Comparison of ENCODE assay signal across 8 cellular contexts in the genomic region with DNA sequence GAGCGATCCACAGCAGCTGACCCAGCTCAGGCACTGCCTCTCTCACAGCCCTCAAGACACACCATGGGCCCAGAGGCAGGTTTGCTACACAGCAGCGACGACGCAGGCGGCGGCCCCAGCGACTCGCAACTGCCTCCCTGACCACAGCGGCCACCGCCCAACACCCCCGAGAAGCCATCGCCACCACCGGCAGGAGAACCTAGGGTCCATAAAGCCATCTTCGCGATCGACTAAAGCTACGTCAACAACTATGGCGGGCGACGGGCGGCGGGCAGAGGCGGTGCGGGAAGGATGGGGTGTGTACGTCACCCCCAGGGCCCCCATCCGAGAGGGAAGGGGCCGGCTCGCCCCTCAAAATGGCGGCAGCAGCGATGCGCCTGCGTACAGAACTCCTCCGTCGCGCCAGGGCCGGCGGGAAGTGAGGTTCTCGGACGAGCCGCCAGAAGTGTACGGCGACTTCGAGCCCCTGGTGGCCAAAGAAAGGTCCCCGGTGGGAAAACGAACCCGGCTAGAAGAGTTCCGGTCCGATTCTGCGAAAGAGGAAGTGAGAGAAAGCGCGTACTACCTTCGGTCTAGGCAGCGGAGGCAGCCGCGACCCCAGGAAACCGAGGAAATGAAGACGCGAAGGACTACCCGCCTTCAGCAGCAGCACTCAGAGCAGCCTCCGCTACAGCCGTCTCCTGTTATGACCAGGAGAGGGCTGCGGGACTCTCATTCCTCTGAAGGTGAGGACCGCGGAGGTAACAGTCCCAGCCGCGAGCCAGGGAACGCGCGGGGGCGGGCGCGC. TPM values are rescaled to one million over a fixed set of nuclear protein-coding genes. Genes with fewer than 3 reads are reported as not detected.
DNase-seq lines count a peak whose midpoint lies in the region; ATAC-seq and TF ChIP-seq lines count a peak whose summit lies in the region.

TOR1AIP1 (plus strand) TSS at position 33 of the 787 bp plus-strand sequence; CDS start at position 251, 218 bp downstream.

- H3K4me1 ChIP-seq in mucosa of descending colon (ENCODE audit: low read depth) = peaks cover 20% of the 10 kb centered on the region

- TF ChIP-seq RAD21 in Ishikawa (IDR thresholded peaks at IDR 0.05; ENCODE audit: low read depth) = no peak

- H3K36me3 ChIP-seq in mucosa of descending colon (ENCODE audit: low read depth) = peaks cover 5% of the 10 kb centered on the region

- peak; percentile 52 for TF ChIP-seq CTCF in epithelial cell of esophagus (IDR thresholded peaks at IDR 0.05; ENCODE audit: insufficient read depth, low read depth, low read length, missing control alignments)
- TF ChIP-seq CTCF in mucosa of descending colon (IDR thresholded peaks at IDR 0.05) = peak; percentile 36

- DNase-seq in DMS53 (lab: John Stamatoyannopoulos, UW) = peak; percentile 99
- DNase-seq in OCI-M2 (lab: John Stamatoyannopoulos, UW; ENCODE audit: unreplicated experiment) = peak; percentile 72
- DNase-seq in activated T-cell treated with anti-CD3 and anti-CD28 coated beads for 4 hours = peak; percentile 91
- DNase-seq in epithelial cell of esophagus (ENCODE audit: low read depth) = peak; percentile 98
- peak; percentile 94 to 98 (median 98) for DNase-seq in mucosa of descending colon
- DNase-seq in stimulated activated CD8-positive, alpha-beta memory T cell treated with anti-CD3 and anti-CD28 coated beads, Interleukin-4, amount 100 ng/mL, for 24 hours (ENCODE audit: low read depth) = peak; percentile 94

- no peak; the same call in 1 of the 2 replicates for TF ChIP-seq EP300 in Ishikawa (IDR thresholded peaks at IDR 0.05; ENCODE audit: borderline replicate concordance)

- H3K4me3 ChIP-seq in epithelial cell of esophagus (ENCODE audit: low read length) = peak within 1 kb of the TSS; percentile 81
- peak within 1 kb of the TSS; percentile 78 for H3K4me3 ChIP-seq in mucosa of descending colon

- ATAC-seq in GM21576 (IDR thresholded peaks at IDR 0.05; ENCODE audit: unreplicated experiment) = peak; percentile 71
- ATAC-seq in mucosa of descending colon = peak; percentile 91

- no peaks in the 10 kb centered on the region for H3K9me3 ChIP-seq in mucosa of descending colon

- intact Hi-C loops in mucosa of descending colon (cut with DNase I, micrococcal nuclease) = no loop called here

TF ChIP-seq in Ishikawa, 13 proteins besides CTCF, POLR2A, EP300 and RAD21:
- TF ChIP-seq, protein P1, sequence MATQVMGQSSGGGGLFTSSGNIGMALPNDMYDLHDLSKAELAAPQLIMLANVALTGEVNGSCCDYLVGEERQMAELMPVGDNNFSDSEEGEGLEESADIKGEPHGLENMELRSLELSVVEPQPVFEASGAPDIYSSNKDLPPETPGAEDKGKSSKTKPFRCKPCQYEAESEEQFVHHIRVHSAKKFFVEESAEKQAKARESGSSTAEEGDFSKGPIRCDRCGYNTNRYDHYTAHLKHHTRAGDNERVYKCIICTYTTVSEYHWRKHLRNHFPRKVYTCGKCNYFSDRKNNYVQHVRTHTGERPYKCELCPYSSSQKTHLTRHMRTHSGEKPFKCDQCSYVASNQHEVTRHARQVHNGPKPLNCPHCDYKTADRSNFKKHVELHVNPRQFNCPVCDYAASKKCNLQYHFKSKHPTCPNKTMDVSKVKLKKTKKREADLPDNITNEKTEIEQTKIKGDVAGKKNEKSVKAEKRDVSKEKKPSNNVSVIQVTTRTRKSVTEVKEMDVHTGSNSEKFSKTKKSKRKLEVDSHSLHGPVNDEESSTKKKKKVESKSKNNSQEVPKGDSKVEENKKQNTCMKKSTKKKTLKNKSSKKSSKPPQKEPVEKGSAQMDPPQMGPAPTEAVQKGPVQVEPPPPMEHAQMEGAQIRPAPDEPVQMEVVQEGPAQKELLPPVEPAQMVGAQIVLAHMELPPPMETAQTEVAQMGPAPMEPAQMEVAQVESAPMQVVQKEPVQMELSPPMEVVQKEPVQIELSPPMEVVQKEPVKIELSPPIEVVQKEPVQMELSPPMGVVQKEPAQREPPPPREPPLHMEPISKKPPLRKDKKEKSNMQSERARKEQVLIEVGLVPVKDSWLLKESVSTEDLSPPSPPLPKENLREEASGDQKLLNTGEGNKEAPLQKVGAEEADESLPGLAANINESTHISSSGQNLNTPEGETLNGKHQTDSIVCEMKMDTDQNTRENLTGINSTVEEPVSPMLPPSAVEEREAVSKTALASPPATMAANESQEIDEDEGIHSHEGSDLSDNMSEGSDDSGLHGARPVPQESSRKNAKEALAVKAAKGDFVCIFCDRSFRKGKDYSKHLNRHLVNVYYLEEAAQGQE (IDR thresholded peaks at IDR 0.05; ENCODE audit: low read depth) = no peak; the same call in 1 of the 2 replicates
- peak; percentile 97 for TF ChIP-seq YY1 (IDR thresholded peaks at IDR 0.05; ENCODE audit: low read depth)
- peak; percentile 68; the same call in 1 of the 2 replicates for TF ChIP-seq CREB1 (IDR thresholded peaks at IDR 0.05; ENCODE audit: low read depth)
- peak; percentile 73 for TF ChIP-seq MAX (IDR thresholded peaks at IDR 0.05)
- peak; percentile 57 for TF ChIP-seq ZBTB7A (IDR thresholded peaks at IDR 0.05; ENCODE audit: low read depth)
- TF ChIP-seq NFIC (IDR thresholded peaks at IDR 0.05) = peak; percentile 62
- no peak for TF ChIP-seq FOXM1 (IDR thresholded peaks at IDR 0.05; ENCODE audit: borderline replicate concordance, low read depth)
- peak; percentile 84; the same call in 1 of the 2 replicates for TF ChIP-seq TCF12 (IDR thresholded peaks at IDR 0.05; ENCODE audit: low read depth)
- TF ChIP-seq TAF1 (IDR thresholded peaks at IDR 0.05; ENCODE audit: low read depth) = peak; percentile 98
- peak; percentile 12 for TF ChIP-seq TEAD4 (IDR thresholded peaks at IDR 0.05)
- TF ChIP-seq CEBPB (IDR thresholded peaks at IDR 0.05) = no peak
- TF ChIP-seq, protein P2, sequence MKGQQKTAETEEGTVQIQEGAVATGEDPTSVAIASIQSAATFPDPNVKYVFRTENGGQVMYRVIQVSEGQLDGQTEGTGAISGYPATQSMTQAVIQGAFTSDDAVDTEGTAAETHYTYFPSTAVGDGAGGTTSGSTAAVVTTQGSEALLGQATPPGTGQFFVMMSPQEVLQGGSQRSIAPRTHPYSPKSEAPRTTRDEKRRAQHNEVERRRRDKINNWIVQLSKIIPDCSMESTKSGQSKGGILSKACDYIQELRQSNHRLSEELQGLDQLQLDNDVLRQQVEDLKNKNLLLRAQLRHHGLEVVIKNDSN (IDR thresholded peaks at IDR 0.05) = peak; percentile 70
- peak; percentile 74; the same call in 1 of the 2 replicates for TF ChIP-seq EGR1 (IDR thresholded peaks at IDR 0.05)
TF ChIP-seq in Ishikawa: peak in this region for 10.

RNA-seq across cellular contexts. Expression of gene TOR1AIP1, which starts in this region (rescaled TPM):
- 10 to 100 TPM; 29.8 to 91.7 (median 30.7) TPM for total RNA-seq in mucosa of descending colon

Comparison
In these comparisons a context has a peak if more than half of its experiments do, and no peak if none do; other contexts are left out.
1. Peak in every context shown above with its lines: DNase-seq, ATAC-seq and H3K4me3 ChIP-seq.